In the genomic region with DNA sequence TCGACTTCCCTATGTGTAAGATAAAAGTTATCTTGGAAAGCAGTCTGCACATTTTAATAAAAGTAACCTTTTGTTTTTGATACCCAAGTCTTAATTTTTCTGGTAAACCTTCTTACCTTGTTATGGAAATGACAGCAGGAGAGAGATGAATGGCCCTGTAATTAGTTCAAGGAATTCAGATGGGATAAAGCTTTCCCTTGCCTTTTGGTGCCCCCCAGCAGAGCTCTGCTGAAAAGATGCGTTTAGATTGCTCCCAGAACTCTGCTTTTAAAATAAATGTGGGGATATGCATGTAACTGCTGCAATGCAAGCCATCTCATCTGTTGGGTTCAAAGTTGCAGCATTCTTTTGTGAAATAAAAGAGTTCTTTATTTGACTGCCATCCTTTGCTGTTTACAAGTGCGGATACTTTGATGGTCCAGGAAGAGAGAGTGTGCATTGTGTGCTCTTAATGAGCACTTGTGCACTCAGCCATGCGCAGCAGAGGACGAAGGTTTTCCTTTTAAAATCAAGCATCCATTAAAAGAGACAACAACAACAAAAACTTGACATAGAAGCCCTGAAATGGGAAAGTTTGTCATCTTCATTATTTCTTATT, we compare ENCODE assay signal across 24 cellular contexts.
DNase-seq lines count a peak whose midpoint lies in the region; ATAC-seq and TF ChIP-seq lines count a peak whose summit lies in the region.
"Had no signal": no experiment of that assay in that cellular context is flagged by ENCODE, and none has a peak within 500 bp of the region (broad histone marks: within the 10 kb centered on the region; RNA-seq: fewer than 3 reads in every experiment).

No MANE protein-coding gene starts in this region.

- TF ChIP-seq CTCF in neural crest cell (conservative IDR thresholded peaks at IDR 0.05), result no peak

- no peak for ATAC-seq in HG02852 (IDR thresholded peaks at IDR 0.05; ENCODE audit: unreplicated experiment)
- ATAC-seq: activated CD8-positive, alpha-beta memory T cell treated with anti-CD3 and anti-CD28 coated beads, Interleukin-2, amount 10 ng/mL, durations not matched to agents 7 days and 5 days; left lung; Panc1; psoas muscle had no signal

- peaks cover 3% of the 10 kb centered on the region for H3K9me3 Mint-ChIP-seq in neural crest cell
- H3K9me3 Mint-ChIP-seq in activated naive CD8-positive, alpha-beta T cell treated with anti-CD3 and anti-CD28 coated beads for 36 hours, result no peaks in the 10 kb centered on the region
- H3K9me3 Mint-ChIP-seq: activated B cell treated with CpG ODN at 0.5 μM for 24 hours had no signal

- peaks cover 2% of the 10 kb centered on the region for H3K4me1 ChIP-seq in NT2/D1 (ENCODE audit: insufficient read depth, insufficient read length)
- H3K4me1 ChIP-seq: left lung, psoas muscle, stomach, tibial artery had no signal

- H3K4me3 Mint-ChIP-seq in neural crest cell, result peak overlapping the region; percentile 28
- H3K4me3 Mint-ChIP-seq in activated naive CD8-positive, alpha-beta T cell treated with anti-CD3 and anti-CD28 coated beads for 36 hours, result no peak overlapping the region
- H3K4me3 Mint-ChIP-seq: activated B cell treated with CpG ODN at 0.5 μM for 24 hours; activated CD8-positive, alpha-beta memory T cell treated with anti-CD3 and anti-CD28 coated beads, Interleukin-2, amount 10 ng/mL, durations not matched to agents 7 days and 5 days had no signal

- no peaks in the 10 kb centered on the region for H3K9me3 ChIP-seq in NT2/D1 (ENCODE audit: insufficient read depth, low read length)
- H3K9me3 ChIP-seq: left lung, psoas muscle, stomach, tibial artery had no signal

- H3K4me3 ChIP-seq in NT2/D1 (ENCODE audit: insufficient read length, low read depth), result no peak overlapping the region
- H3K4me3 ChIP-seq: dorsolateral prefrontal cortex, left lung, psoas muscle, stomach, tibial artery had no signal

- H3K9ac ChIP-seq in NT2/D1 (ENCODE audit: insufficient read length, low read depth), result no peak overlapping the region

- DNase-seq in COLO668 (lab: John Stamatoyannopoulos, UW; ENCODE audit: unreplicated experiment) (peak; percentile 17), NCI-H128 (lab: John Stamatoyannopoulos, UW; ENCODE audit: unreplicated experiment) (peak; percentile 29), NT2/D1 (ENCODE audit: low read depth, low spot score) (peak; percentile 13), neural crest cell (ENCODE audit: low read depth, low spot score) (no peak), iPS-NIHi11 (ENCODE audit: low spot score) (no peak)
- no peak for DNase-seq in activated naive CD8-positive, alpha-beta T cell treated with anti-CD3 and anti-CD28 coated beads for 36 hours
- no peak for DNase-seq in stimulated activated CD4-positive, alpha-beta T cell treated with anti-CD3 and anti-CD28 coated beads, Interleukin-4, amount 100 ng/mL, for 24 hours
- DNase-seq: activated B cell treated with CpG ODN at 0.5 μM for 24 hours; activated CD8-positive, alpha-beta memory T cell treated with anti-CD3 and anti-CD28 coated beads, Interleukin-2, amount 10 ng/mL, durations not matched to agents 7 days and 5 days; activated T-cell treated with anti-CD3 and anti-CD28 coated beads, Interleukin-2, amount 50 U/mL, for 48 hours; COR-L47; dorsolateral prefrontal cortex; Kasumi-1; left lung; mesendoderm; NCI-H187; NCI-H2227 treated with DMSO at 0.1 percent for 48 hours; NK-92 treated with Interleukin-12 subunit alpha and Interleukin-12 subunit beta, amount 100 ng/mL, for 24 hours; psoas muscle; SHP77 treated with DMSO at 0.1 percent for 48 hours; stomach; tibial artery had no signal

- no peaks in the 10 kb centered on the region for H3K27me3 ChIP-seq in NT2/D1 (ENCODE audit: insufficient read depth, insufficient read length)
- H3K27me3 ChIP-seq: dorsolateral prefrontal cortex, left lung, stomach, tibial artery had no signal

- H3K36me3 ChIP-seq in NT2/D1 (ENCODE audit: insufficient read depth, insufficient read length, low read length), result no peaks in the 10 kb centered on the region
- H3K36me3 ChIP-seq: left lung, stomach, tibial artery had no signal

- H3K27ac Mint-ChIP-seq in neural crest cell (ENCODE audit: unreplicated experiment), result peak overlapping the region; percentile 38
- H3K27ac Mint-ChIP-seq in activated naive CD8-positive, alpha-beta T cell treated with anti-CD3 and anti-CD28 coated beads for 36 hours, result no peak overlapping the region
- H3K27ac Mint-ChIP-seq: activated B cell treated with CpG ODN at 0.5 μM for 24 hours; activated CD8-positive, alpha-beta memory T cell treated with anti-CD3 and anti-CD28 coated beads, Interleukin-2, amount 10 ng/mL, durations not matched to agents 7 days and 5 days had no signal

- peaks cover 46% of the 10 kb centered on the region for H3K4me1 Mint-ChIP-seq in neural crest cell
- H3K4me1 Mint-ChIP-seq in activated naive CD8-positive, alpha-beta T cell treated with anti-CD3 and anti-CD28 coated beads for 36 hours, result no peaks in the 10 kb centered on the region
- H3K4me1 Mint-ChIP-seq: activated B cell treated with CpG ODN at 0.5 μM for 24 hours; activated CD8-positive, alpha-beta memory T cell treated with anti-CD3 and anti-CD28 coated beads, Interleukin-2, amount 10 ng/mL, durations not matched to agents 7 days and 5 days had no signal

- H3K27me3 Mint-ChIP-seq in neural crest cell (ENCODE audit: low read depth), result no peaks in the 10 kb centered on the region
- H3K27me3 Mint-ChIP-seq in activated naive CD8-positive, alpha-beta T cell treated with anti-CD3 and anti-CD28 coated beads for 36 hours, result no peaks in the 10 kb centered on the region
- H3K27me3 Mint-ChIP-seq: activated B cell treated with CpG ODN at 0.5 μM for 24 hours; activated CD8-positive, alpha-beta memory T cell treated with anti-CD3 and anti-CD28 coated beads, Interleukin-2, amount 10 ng/mL, durations not matched to agents 7 days and 5 days had no signal

- peaks cover 2% of the 10 kb centered on the region for H3K36me3 Mint-ChIP-seq in neural crest cell (ENCODE audit: low read depth)
- H3K36me3 Mint-ChIP-seq in activated naive CD8-positive, alpha-beta T cell treated with anti-CD3 and anti-CD28 coated beads for 36 hours, result no peaks in the 10 kb centered on the region
- H3K36me3 Mint-ChIP-seq: activated CD8-positive, alpha-beta memory T cell treated with anti-CD3 and anti-CD28 coated beads, Interleukin-2, amount 10 ng/mL, durations not matched to agents 7 days and 5 days had no signal

Comparison
In these comparisons a context has a peak if more than half of its experiments do, and no peak if none do; other contexts are left out.
1. DNase-seq: peak in COLO668 (single experiment), NCI-H128 (single experiment) and NT2/D1 (single experiment); none in neural crest cell (single experiment), activated naive CD8-positive, alpha-beta T cell treated with anti-CD3 and anti-CD28 coated beads for 36 hours (single experiment), iPS-NIHi11 (single experiment) and stimulated activated CD4-positive, alpha-beta T cell treated with anti-CD3 and anti-CD28 coated beads, Interleukin-4, amount 100 ng/mL, for 24 hours (single experiment).